Comparison of ENCODE assay signal across 11 cellular contexts in genomic region chr19:6103217-6103644, GRCh38. TPM values are rescaled to one million over a fixed set of nuclear protein-coding genes. Genes with fewer than 3 reads are reported as not detected.
DNase-seq lines count a peak whose midpoint lies in the region; ATAC-seq, FAIRE-seq and TF ChIP-seq lines count a peak whose summit lies in the region.
"Had no signal": no experiment of that assay in that cellular context is flagged by ENCODE, and none has a peak within 500 bp of the region (broad histone marks: within the 10 kb centered on the region; RNA-seq: fewer than 3 reads in every experiment).

No MANE protein-coding gene starts in this region.

- H2AFZ ChIP-seq in GM12878 (ENCODE audit: control insufficient read depth, low read depth, low read length): peak overlapping the region; percentile 42; the same call in 1 of the 2 replicates

- FAIRE-seq in GM12878 (lab: Jason Lieb, UNC): no peak

- TF ChIP-seq POLR2A in GM12878 (IDR thresholded peaks at IDR 0.05; ENCODE audit: low read depth, low read length): no peak

- H3K36me3 ChIP-seq in GM12878 (ENCODE audit: control insufficient read depth in 2 of 2, insufficient read depth in 2 of 2, low read length in 1 of 2): no peaks in the 10 kb centered on the region

- RAD21 ChIA-PET in GM12878 (lab: Charles Lee; ENCODE audit: unreplicated experiment): interaction anchor here (1.9 kb wide), 1 partner anchor 23 kb away, joined by 4 read pairs; no protein-coding TSS in a partner anchor

- H3K9me3 Mint-ChIP-seq in natural killer cell: peaks cover 6% of the 10 kb centered on the region in 2 donors
- H3K9me3 Mint-ChIP-seq: H9 had no signal

- intact Hi-C loops in GM12878 (cut with micrococcal nuclease; ENCODE audit: unreplicated experiment) (no loop called here), left ventricle myocardium superior (cut with micrococcal nuclease) (no loop called here), natural killer cell (cut with micrococcal nuclease) (no loop called here)

- DNase-seq in GM04504 (ENCODE audit: low read depth) (peak; percentile 95), GM12878 (ENCODE audit: low read depth, low spot score) (no peak), left ventricle myocardium superior (peak; percentile 79), DMS79 treated with DMSO at 0.1 percent for 48 hours (lab: John Stamatoyannopoulos, UW) (no peak), activated gamma-delta T cell (lab: John Stamatoyannopoulos, UW) (no peak), natural killer cell (no peak)
- DNase-seq: activated CD8-positive, alpha-beta T cell treated with anti-CD3 and anti-CD28 coated beads for 36 hours; H9 had no signal

- CTCF ChIA-PET in GM12878 (lab: Yijun Ruan, JAX): interaction anchor here (0.5 to 1.7 kb wide), 3 partner anchors 23 to 847 kb away, joined by 3 to 11 read pairs (median 5); no protein-coding TSS in a partner anchor

- ATAC-seq in GM12878 (peak; percentile 49; the same call in 1 of the 3 replicates), left ventricle myocardium superior (peak; percentile 86), GM18867 (IDR thresholded peaks at IDR 0.05; ENCODE audit: unreplicated experiment) (no peak), natural killer cell (no peak)
- ATAC-seq: activated CD8-positive, alpha-beta T cell treated with anti-CD3 and anti-CD28 coated beads for 36 hours had no signal

- no peak overlapping the region for H3K4me3 Mint-ChIP-seq in natural killer cell
- H3K4me3 Mint-ChIP-seq: activated CD8-positive, alpha-beta T cell treated with anti-CD3 and anti-CD28 coated beads for 36 hours; H9 had no signal

- SMC1A ChIA-PET in GM12878 (lab: Charles Lee; ENCODE audit: uncharacterized antibody, unreplicated experiment): interaction anchor here (0.7 to 2.4 kb wide), 7 partner anchors 11 to 53 kb away, joined by 3 to 8 read pairs (median 4); no protein-coding TSS in a partner anchor

- POLR2A ChIA-PET in GM12878 (lab: Charles Lee): no interaction called here

- H3K27ac Mint-ChIP-seq in natural killer cell: no peak overlapping the region
- H3K27ac Mint-ChIP-seq: activated CD8-positive, alpha-beta T cell treated with anti-CD3 and anti-CD28 coated beads for 36 hours; H9 had no signal

- H3K27ac ChIP-seq in GM12878 (ENCODE audit: control insufficient read depth, insufficient read depth): no peak overlapping the region
- H3K27ac ChIP-seq in skin epidermis: peak overlapping the region in 17 of 21 experiments; percentile 1 to 80 (median 51)

- TF ChIP-seq CTCF in GM12878 (IDR thresholded peaks at IDR 0.05 in 2 of 3, conservative IDR thresholded peaks at IDR 0.05 in 1 of 3; ENCODE audit: control insufficient read depth in 2 of 3, extremely low read depth in 1 of 3, insufficient read depth in 1 of 3, low read depth in 3 of 3, low read length in 3 of 3) (no peak), natural killer cell (IDR thresholded peaks at IDR 0.05) (no peak)

- peaks cover 8% of the 10 kb centered on the region for H3K36me3 Mint-ChIP-seq in natural killer cell

- WGBS in GM12878 (ENCODE audit: insufficient coverage, insufficient replicate concordance, low lambda C conversion rate, missing lambda C conversion rate): 19% methylated on average over 3 of the region's 3 CpGs

- TF ChIP-seq EP300 in GM12878 (IDR thresholded peaks at IDR 0.05; ENCODE audit: borderline replicate concordance in 1 of 2, control insufficient read depth in 1 of 2, low read depth in 2 of 2, low read length in 2 of 2): no peak

- H3K4me1 ChIP-seq in GM12878 (ENCODE audit: control insufficient read depth, insufficient read depth, low read length): no peaks in the 10 kb centered on the region

- H3K79me2 ChIP-seq in GM12878 (ENCODE audit: control insufficient read depth, insufficient read depth, low read length): no peaks in the 10 kb centered on the region

- BruUV-seq in GM12878 (replicated peaks; lab: Mats Ljungman, UMichigan): no TSS peak

- peaks cover 4 to 14% of the 10 kb centered on the region in 2 donors for H3K27me3 Mint-ChIP-seq in natural killer cell (ENCODE audit: low read depth in 2 of 2)
- H3K27me3 Mint-ChIP-seq: activated CD8-positive, alpha-beta T cell treated with anti-CD3 and anti-CD28 coated beads for 36 hours had no signal

- H3K4me2 ChIP-seq in GM12878 (ENCODE audit: control insufficient read depth, insufficient read depth): no peak overlapping the region

- in situ Hi-C loops in GM12878 (cut with MboI): no loop called here

- H3K27me3 ChIP-seq in GM12878 (replicated peaks in 1 of 2; ENCODE audit: control insufficient read depth in 2 of 2, insufficient read depth in 2 of 2, low read length in 1 of 2): no peaks in the 10 kb centered on the region

- TF ChIP-seq RAD21 in GM12878 (IDR thresholded peaks at IDR 0.05; ENCODE audit: insufficient read depth, low read depth, low read length): no peak

- H3K4me3 ChIP-seq in GM12878: no peak overlapping the region
- H3K4me3 ChIP-seq in skin epidermis: no peak overlapping the region

- H3K9me3 ChIP-seq in GM12878 (replicated peaks; ENCODE audit: control insufficient read depth, insufficient read depth, low read length): peaks cover 5% of the 10 kb centered on the region; the same call in 2 of the 3 replicates

- no peak overlapping the region for H3K9ac ChIP-seq in GM12878 (ENCODE audit: control insufficient read depth, insufficient read depth, low read length)

- peaks cover 16 to 18% of the 10 kb centered on the region in 2 donors for H3K4me1 Mint-ChIP-seq in natural killer cell

- H4K20me1 ChIP-seq in GM12878 (ENCODE audit: control insufficient read depth, insufficient read depth): no peaks in the 10 kb centered on the region

RNA-seq across cellular contexts. Expression of gene RFX2, which starts 7.1 kb away (rescaled TPM):
- total RNA-seq in GM12878 (2013; cell fraction: nucleolus; rRNA removed): 8.4 and 9.9 TPM in 2 replicates
- 4.8 and 7.5 TPM in 2 replicates for total RNA-seq in GM12878 (2014; rRNA removed)
- total RNA-seq in GM12878 (2014; rRNA removed; fragmentation: Illumina TruSeq; extraction: Trizol): 3.8 and 5.1 TPM in 2 replicates
- 7.0 and 8.8 TPM in 2 replicates for total RNA-seq in GM12878 (2021)
- polyA plus RNA-seq in GM12878 (2011; ENCODE audit: low read depth): 0.50 TPM
- 4.7 and 4.9 TPM in 2 replicates for polyA plus RNA-seq in GM12878 (2011; rRNA removed)
- 4.8 and 5.0 TPM in 2 replicates for polyA plus RNA-seq in GM12878 (2011; cell fraction: cytosol; rRNA removed)
- polyA plus RNA-seq in GM12878 (2011; cell fraction: nucleus; rRNA removed): 8.8 and 10.4 TPM in 2 replicates
- 2.0 and 2.5 TPM in 2 replicates for polyA plus RNA-seq in GM12878 (2012)
- polyA plus RNA-seq in GM12878 (2014; fragmentation: Illumina TruSeq; extraction: Trizol): 3.3 and 7.0 TPM in 2 replicates
- 1 to 10 TPM; 3.2 to 4.4 TPM for polyA plus RNA-seq in GM12878 (2014; fragmentation: Nextera tagmentation; extraction: Ambion mirVana)
- 7.0 and 7.6 TPM in 2 replicates for polyA plus RNA-seq in GM12878 (2014; rRNA removed)
- polyA plus RNA-seq in GM12878 (2016; fragmentation: Nextera tagmentation; extraction: Ambion mirVana): 1 to 10 TPM; 7.2 to 9.8 TPM
- polyA minus RNA-seq in GM12878 (2011; rRNA and poly(A)+ RNA removed): 5.6 and 6.6 TPM in 2 replicates
- 4.4 and 6.5 TPM in 2 replicates for polyA minus RNA-seq in GM12878 (2011; cell fraction: cytosol; rRNA and poly(A)+ RNA removed)
- 3.5 and 10.5 TPM in 2 replicates for polyA minus RNA-seq in GM12878 (2011; cell fraction: nucleus; rRNA and poly(A)+ RNA removed)
- total RNA-seq in left ventricle myocardium superior: 4.8 TPM
- total RNA-seq in natural killer cell: 1 to 10 TPM; 2.4 to 4.6 (median 4.1) TPM

RNA-seq across cellular contexts. Expression of gene ACSBG2, which starts 32.2 kb away (rescaled TPM):
- total RNA-seq in GM12878 (2013; cell fraction: nucleolus; rRNA removed): not detected in 2 replicates
- total RNA-seq in GM12878 (2014; rRNA removed) (not detected in 2 replicates), GM12878 (2014; rRNA removed; fragmentation: Illumina TruSeq; extraction: Trizol) (not detected in 2 replicates), GM12878 (2021) (0.13 TPM in 1 of 2 replicates, not detected in the other), left ventricle myocardium superior (not detected), natural killer cell (not detected)
- polyA plus RNA-seq in GM12878 (2011; ENCODE audit: low read depth): not detected
- polyA plus RNA-seq in GM12878 (2011; rRNA removed) (0.07 and 0.10 TPM in 2 replicates), GM12878 (2014; fragmentation: Illumina TruSeq; extraction: Trizol) (0.06 TPM in 1 of 2 replicates, not detected in the other), GM12878 (2014; fragmentation: Nextera tagmentation; extraction: Ambion mirVana) (under 1 TPM in 1 of 2 experiments, not detected in 1; 0.22 TPM), GM12878 (2014; rRNA removed) (0.08 and 0.09 TPM in 2 replicates), GM12878 (2016; fragmentation: Nextera tagmentation; extraction: Ambion mirVana) (under 1 TPM; 0.12 to 0.28 TPM)
- polyA plus RNA-seq in GM12878 (2011; cell fraction: cytosol; rRNA removed): 0.07 and 0.12 TPM in 2 replicates
- polyA plus RNA-seq in GM12878 (2011; cell fraction: nucleus; rRNA removed): not detected in 2 replicates
- polyA plus RNA-seq in GM12878 (2012): 0.17 and 0.45 TPM in 2 replicates
- not detected in 2 replicates for polyA minus RNA-seq in GM12878 (2011; rRNA and poly(A)+ RNA removed)
- not detected in 2 replicates for polyA minus RNA-seq in GM12878 (2011; cell fraction: cytosol; rRNA and poly(A)+ RNA removed)
- not detected in 2 replicates for polyA minus RNA-seq in GM12878 (2011; cell fraction: nucleus; rRNA and poly(A)+ RNA removed)
- total RNA-seq: activated CD8-positive, alpha-beta T cell treated with anti-CD3 and anti-CD28 coated beads for 36 hours; H9 had no signal
- polyA plus RNA-seq: neural cell had no signal

Comparison
In these comparisons a context has a peak if more than half of its experiments do, and no peak if none do; other contexts are left out.
1. DNase-seq: peak in GM04504 (single experiment) and left ventricle myocardium superior (single experiment); none in GM12878 (single experiment), DMS79 treated with DMSO at 0.1 percent for 48 hours (single experiment), activated gamma-delta T cell (single experiment) and natural killer cell (single experiment).
2. ATAC-seq: peak in GM12878 (single experiment) and left ventricle myocardium superior (single experiment); none in GM18867 (single experiment) and natural killer cell (0 of 3).